25 cellular contexts compared by ENCODE assay signal in genomic region chr15:35210370-35210769, GRCh38.
"Had no signal": no experiment of that assay in that cellular context is flagged by ENCODE, and none has a peak within 500 bp of the region (broad histone marks: within the 10 kb centered on the region; RNA-seq: fewer than 3 reads in every experiment).

No MANE protein-coding gene starts in this region.

- H3K27me3 ChIP-seq: neutrophil, pancreas, stomach, thyroid gland, tibial nerve, upper lobe of left lung, vagina had no signal

- H3K4me1 ChIP-seq: pancreas, prostate gland, stomach, thyroid gland, tibial nerve, upper lobe of left lung, vagina had no signal

- DNase-seq: naive thymus-derived CD8-positive, alpha-beta T cell; nephron progenitor cell; nucleus accumbens; pancreas; right cardiac atrium; small intestine; stimulated activated CD4-positive, alpha-beta T cell treated with anti-CD3 and anti-CD28 coated beads, Interleukin-15, amount 100 ng/mL, for 24 hours; stimulated activated CD4-positive, alpha-beta T cell treated with anti-CD3 and anti-CD28 coated beads, Interleukin-2, amount 100 ng/mL, for 24 hours; stimulated activated CD4-positive, alpha-beta T cell treated with anti-CD3 and anti-CD28 coated beads, Interleukin-2, amount 100 ng/mL, for 48 hours; stimulated activated CD4-positive, alpha-beta T cell treated with anti-CD3 and anti-CD28 coated beads, Interleukin-4, amount 100 ng/mL, for 24 hours; stimulated activated naive B cell treated with anti-CD40 and anti-IgM and Interleukin-4, amounts not matched to agents 10 μg/mL and 1 μg/mL and 100 μg/mL, for 72 hours; stimulated activated naive CD4-positive, alpha-beta T cell treated with Interleukin-2 at 50 U/mL for 16 hours; stomach; thyroid gland; trophoblast cell; upper lobe of left lung had no signal

- H3K9me3 ChIP-seq: neutrophil, pancreas, prostate gland, stomach, thoracic aorta, thyroid gland, tibial nerve, upper lobe of left lung, vagina had no signal

- H3K36me3 ChIP-seq: neutrophil, pancreas, prostate gland, stomach, thoracic aorta, thyroid gland, tibial nerve, upper lobe of left lung, vagina had no signal

- ATAC-seq: naive thymus-derived CD8-positive, alpha-beta T cell; natural killer cell treated with Interleukin-12 subunit alpha and Interleukin-12 subunit beta and Interleukin-15 and Interleukin-18, amount 100 ng/mL, for 72 hours; right cardiac atrium; sciatic nerve; stimulated activated effector memory CD8-positive, alpha-beta T cell treated with anti-CD3 and anti-CD28 coated beads, Interleukin-12 subunit alpha, Interleukin-12 subunit beta, amount 100 ng/mL, for 72 hours; stimulated activated naive B cell treated with anti-CD40 and anti-IgM and Interleukin-4, amounts not matched to agents 10 μg/mL and 1 μg/mL and 100 μg/mL, for 72 hours had no signal

- H3K4me3 ChIP-seq: pancreas, prostate gland, stomach, thoracic aorta, thyroid gland, tibial nerve, upper lobe of left lung, vagina had no signal

- H3K27ac ChIP-seq: neutrophil, pancreas, prostate gland, stomach, thoracic aorta, thyroid gland, tibial nerve, upper lobe of left lung, vagina had no signal

- FAIRE-seq: pancreas, small intestine, urothelium cell line had no signal
